In genomic region chr1:232954594-232955365, GRCh38 we compare ENCODE assay signal across 2 cellular contexts.
TF ChIP-seq lines count a peak whose summit lies in the region.

No MANE protein-coding gene starts in this region.

TF ChIP-seq in IMR-90, 13 proteins besides CTCF, POLR2A, EP300 and RAD21 (continued from another document):
- TF ChIP-seq NFE2L2 (IDR thresholded peaks at IDR 0.05; ENCODE audit: low read depth, low read length), result no peak
- TF ChIP-seq USF2 (IDR thresholded peaks at IDR 0.05; ENCODE audit: low read depth, low read length), result no peak
- TF ChIP-seq CEBPB (IDR thresholded peaks at IDR 0.05; ENCODE audit: low read depth, low read length), result no peak
- no peak for TF ChIP-seq RCOR1 (IDR thresholded peaks at IDR 0.05; ENCODE audit: insufficient replicate concordance, low read length)
- TF ChIP-seq MAZ (IDR thresholded peaks at IDR 0.05; ENCODE audit: borderline replicate concordance, low read depth, low read length), result no peak
- TF ChIP-seq FOS (IDR thresholded peaks at IDR 0.05; ENCODE audit: low read depth, low read length), result no peak
- TF ChIP-seq RFX5 (IDR thresholded peaks at IDR 0.05; ENCODE audit: low read depth, low read length), result no peak
- TF ChIP-seq MXI1 (IDR thresholded peaks at IDR 0.05; ENCODE audit: borderline replicate concordance, low read depth, low read length), result no peak
- no peak for TF ChIP-seq SMC3 (IDR thresholded peaks at IDR 0.05; ENCODE audit: low read depth, low read length)
- no peak for TF ChIP-seq BHLHE40 (IDR thresholded peaks at IDR 0.05; ENCODE audit: low read depth, low read length)
- TF ChIP-seq ELK1 (IDR thresholded peaks at IDR 0.05; ENCODE audit: borderline replicate concordance, low read depth, low read length), result no peak
TF ChIP-seq in IMR-90: peak in this region for 0.

TF ChIP-seq in GM23338, 12 proteins besides CTCF, POLR2A, EP300 and RAD21 (continued from another document):
- TF ChIP-seq STAT1 (IDR thresholded peaks at IDR 0.05; ENCODE audit: unreplicated experiment), result no peak
- TF ChIP-seq POLR2AphosphoS5 (IDR thresholded peaks at IDR 0.05; ENCODE audit: low read depth), result no peak
